Comparison of ENCODE assay signal across 16 cellular contexts in the genomic region with DNA sequence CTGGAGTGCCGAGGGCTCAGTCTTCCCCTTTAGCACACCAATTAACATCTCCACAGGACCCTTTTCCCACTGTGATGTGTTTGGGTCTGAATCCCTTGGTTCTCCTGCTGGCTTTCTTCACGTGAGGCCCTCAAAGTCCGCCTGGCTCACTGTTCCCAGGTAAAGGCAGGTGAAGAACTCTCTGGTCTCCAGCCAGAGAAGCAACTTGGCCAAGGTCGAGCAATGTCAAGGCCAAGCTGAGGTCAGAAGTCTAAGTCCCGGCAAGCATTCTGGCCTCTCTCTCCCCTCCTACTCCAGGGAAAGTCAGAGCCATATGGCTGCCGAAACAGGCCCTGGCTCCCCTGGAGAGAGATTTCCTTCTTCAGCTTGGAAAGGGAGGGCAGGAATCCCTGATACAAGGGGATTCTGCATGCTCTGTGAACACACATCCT.
"Had no signal": no experiment of that assay in that cellular context is flagged by ENCODE, and none has a peak within 500 bp of the region (broad histone marks: within the 10 kb centered on the region; RNA-seq: fewer than 3 reads in every experiment).

No MANE protein-coding gene starts in this region.

- H3K4me3 ChIP-seq: ascending aorta, coronary artery, lung, psoas muscle had no signal

- H3K36me3 Mint-ChIP-seq: naive thymus-derived CD4-positive, alpha-beta T cell had no signal

- H3K27ac ChIP-seq: ascending aorta, coronary artery, psoas muscle, VCaP had no signal

- H3K27ac Mint-ChIP-seq: activated CD8-positive, alpha-beta T cell treated with anti-CD3 and anti-CD28 coated beads, Interleukin-2, amount 10 ng/mL, durations not matched to agents 7 days and 5 days; activated naive CD8-positive, alpha-beta T cell treated with anti-CD3 and anti-CD28 coated beads, Interleukin-2, amount 50 U/mL, for 24 hours; naive thymus-derived CD4-positive, alpha-beta T cell had no signal

- H3K4me3 Mint-ChIP-seq: activated CD8-positive, alpha-beta T cell treated with anti-CD3 and anti-CD28 coated beads, Interleukin-2, amount 10 ng/mL, durations not matched to agents 7 days and 5 days; activated naive CD8-positive, alpha-beta T cell treated with anti-CD3 and anti-CD28 coated beads, Interleukin-2, amount 50 U/mL, for 24 hours; naive thymus-derived CD4-positive, alpha-beta T cell had no signal

- H3K27me3 ChIP-seq: ascending aorta had no signal

- ATAC-seq: activated CD8-positive, alpha-beta T cell treated with anti-CD3 and anti-CD28 coated beads, Interleukin-2, amount 10 ng/mL, durations not matched to agents 7 days and 5 days; activated naive CD8-positive, alpha-beta T cell treated with anti-CD3 and anti-CD28 coated beads, Interleukin-2, amount 50 U/mL, for 24 hours; naive thymus-derived CD4-positive, alpha-beta T cell; psoas muscle; sciatic nerve had no signal

- H3K9me3 Mint-ChIP-seq: activated naive CD8-positive, alpha-beta T cell treated with anti-CD3 and anti-CD28 coated beads, Interleukin-2, amount 50 U/mL, for 24 hours had no signal

- H3K36me3 ChIP-seq: ascending aorta had no signal

- H3K4me1 Mint-ChIP-seq: activated naive CD8-positive, alpha-beta T cell treated with anti-CD3 and anti-CD28 coated beads, Interleukin-2, amount 50 U/mL, for 24 hours had no signal

- H3K9me3 ChIP-seq: ascending aorta, psoas muscle had no signal

- DNase-seq: activated CD4-positive, alpha-beta T cell treated with anti-CD3 and anti-CD28 coated beads for 48 hours; activated CD8-positive, alpha-beta T cell treated with anti-CD3 and anti-CD28 coated beads, Interleukin-2, amount 10 ng/mL, durations not matched to agents 7 days and 5 days; activated naive CD4-positive, alpha-beta T cell treated with Interleukin-2 at 50 U/mL for 16 hours; activated naive CD8-positive, alpha-beta T cell treated with anti-CD3 and anti-CD28 coated beads, Interleukin-2, amount 50 U/mL, for 24 hours; effector CD4-positive, alpha-beta T cell; naive thymus-derived CD4-positive, alpha-beta T cell; occipital lobe; psoas muscle; stimulated activated naive CD4-positive, alpha-beta T cell treated with Interleukin-2 at 50 U/mL for 16 hours; T-helper 1 cell; trophoblast cell had no signal
